16 cellular contexts compared by ENCODE assay signal in the genomic region with DNA sequence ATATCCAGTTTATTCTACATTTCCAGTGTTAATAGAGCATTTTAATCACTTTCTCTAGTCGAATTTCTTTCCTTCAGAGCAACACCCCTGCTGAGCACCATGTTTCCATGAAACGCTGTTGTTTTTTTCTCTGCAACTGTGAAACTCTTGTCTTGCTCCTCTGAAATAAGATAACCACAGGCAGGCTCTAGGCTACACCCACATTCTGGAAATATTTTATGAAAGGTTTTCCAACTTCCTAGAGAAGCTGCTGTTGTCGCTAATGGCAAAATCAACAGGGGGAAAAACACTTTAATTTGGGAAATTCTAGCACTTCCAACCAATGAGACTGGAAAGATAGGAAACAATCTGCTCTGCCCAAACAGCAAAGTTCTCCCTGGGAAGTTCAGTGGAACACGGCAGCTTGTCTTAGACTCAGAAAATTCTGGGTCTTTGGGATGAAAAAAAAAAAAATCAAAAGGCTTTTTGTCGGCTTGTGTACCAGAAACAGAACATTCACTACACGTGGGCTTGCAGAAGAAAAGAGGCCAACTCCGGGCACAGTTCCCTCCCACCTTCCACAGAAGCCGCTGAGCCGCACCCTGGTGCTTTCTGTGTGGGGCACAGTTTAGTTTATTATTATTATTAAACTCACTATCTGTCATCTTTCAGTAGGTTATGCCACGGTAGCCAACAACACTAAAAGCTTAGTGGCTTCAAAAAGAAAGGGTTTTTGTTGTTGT.
"Had no signal": no experiment of that assay in that cellular context is flagged by ENCODE, and none has a peak within 500 bp of the region (broad histone marks: within the 10 kb centered on the region; RNA-seq: fewer than 3 reads in every experiment).

No MANE protein-coding gene starts in this region.

- H3K4me3 ChIP-seq: colonic mucosa, thoracic aorta had no signal

- ATAC-seq: activated CD4-positive, alpha-beta T cell treated with anti-CD3 and anti-CD28 coated beads for 36 hours; activated T-cell treated with anti-CD3 and anti-CD28 coated beads, Interleukin-2, amount 50 U/mL, for 72 hours; left ventricle myocardium superior; natural killer cell treated with Interleukin-12 subunit alpha and Interleukin-12 subunit beta and Interleukin-15 and Interleukin-18, amount 100 ng/mL, for 72 hours; stimulated activated naive CD8-positive, alpha-beta T cell treated with anti-CD3 and anti-CD28 coated beads, Interleukin-15, Interleukin-2, amounts not matched to agents 100 U/mL and 50 U/mL, for 24 hours had no signal

- H3K36me3 ChIP-seq: colonic mucosa, thoracic aorta had no signal

- DNase-seq: activated CD4-positive, alpha-beta memory T cell treated with anti-CD3 and anti-CD28 coated beads, Interleukin-2, amount 10 ng/mL, durations not matched to agents 7 days and 5 days; activated CD4-positive, alpha-beta T cell treated with anti-CD3 and anti-CD28 coated beads for 36 hours; activated gamma-delta T cell treated with Interleukin-2 at 50 U/mL for 16 hours; activated naive CD8-positive, alpha-beta T cell treated with anti-CD3 and anti-CD28 coated beads for 36 hours; activated T-cell treated with anti-CD3 and anti-CD28 coated beads, Interleukin-2, amount 50 U/mL, for 72 hours; colonic mucosa; effector CD4-positive, alpha-beta T cell; kidney; left ventricle myocardium superior; stimulated activated CD4-positive, alpha-beta T cell treated with anti-CD3 and anti-CD28 coated beads, Interleukin-2, amount 100 ng/mL, for 48 hours; stimulated activated naive CD8-positive, alpha-beta T cell treated with anti-CD3 and anti-CD28 coated beads, Interleukin-15, Interleukin-2, amounts not matched to agents 100 U/mL and 50 U/mL, for 24 hours; SW 1271; T1000 had no signal

- H3K27ac ChIP-seq: colonic mucosa, thoracic aorta, VCaP had no signal

- H3K9me3 ChIP-seq: colonic mucosa, thoracic aorta had no signal

- H3K4me1 ChIP-seq: colonic mucosa had no signal
